Comparison of ENCODE assay signal across 8 cellular contexts in genomic region chr13:30892966-30893365, GRCh38. TPM values are rescaled to one million over a fixed set of nuclear protein-coding genes. Genes with fewer than 3 reads are reported as not detected.
DNase-seq lines count a peak whose midpoint lies in the region; ATAC-seq and TF ChIP-seq lines count a peak whose summit lies in the region.
"Had no signal": no experiment of that assay in that cellular context is flagged by ENCODE, and none has a peak within 500 bp of the region (broad histone marks: within the 10 kb centered on the region; RNA-seq: fewer than 3 reads in every experiment).

No MANE protein-coding gene starts in this region.

- DNase-seq in ELR (ENCODE audit: low read depth) (peak; percentile 49), M059J (ENCODE audit: low read depth) (peak; percentile 19), ecto neural progenitor cell (ENCODE audit: low spot score) (peak; percentile 82), osteoblast (ENCODE audit: insufficient read length, low spot score, missing footprints) (no peak), SIG-M5 (lab: John Stamatoyannopoulos, UW) (no peak)
- DNase-seq in activated effector memory CD4-positive, alpha-beta T cell treated with Interleukin-2 at 50 U/mL for 16 hours = no peak
- DNase-seq: spleen had no signal

- H3K36me3 ChIP-seq in osteoblast (ENCODE audit: insufficient read depth, low read length) = no peaks in the 10 kb centered on the region
- H3K36me3 ChIP-seq: spleen had no signal

- peaks cover 18% of the 10 kb centered on the region for H3K4me1 ChIP-seq in osteoblast (ENCODE audit: insufficient read depth, low read length)
- H3K4me1 ChIP-seq: spleen had no signal

- H3K9me3 Mint-ChIP-seq in stimulated activated memory B cell treated with anti-CD40 and anti-IgM and Interleukin-4, amounts not matched to agents 10 μg/mL and 1 μg/mL and 100 μg/mL, for 72 hours = no peaks in the 10 kb centered on the region

- no peaks in the 10 kb centered on the region for H3K79me2 ChIP-seq in osteoblast (ENCODE audit: insufficient read depth, low read length)

- H2AFZ ChIP-seq in osteoblast (ENCODE audit: low read length) = no peak overlapping the region

- no peak for ATAC-seq in stimulated activated memory B cell treated with anti-CD40 and anti-IgM and Interleukin-4, amounts not matched to agents 10 μg/mL and 1 μg/mL and 100 μg/mL, for 72 hours

- H3K9me3 ChIP-seq in osteoblast (ENCODE audit: low read depth, low read length) = no peaks in the 10 kb centered on the region

- no peaks in the 10 kb centered on the region for H4K20me1 ChIP-seq in osteoblast (ENCODE audit: insufficient read depth, low read length)

- H3K27me3 Mint-ChIP-seq in stimulated activated memory B cell treated with anti-CD40 and anti-IgM and Interleukin-4, amounts not matched to agents 10 μg/mL and 1 μg/mL and 100 μg/mL, for 72 hours = peaks cover 32% of the 10 kb centered on the region

- H3K4me1 Mint-ChIP-seq in stimulated activated memory B cell treated with anti-CD40 and anti-IgM and Interleukin-4, amounts not matched to agents 10 μg/mL and 1 μg/mL and 100 μg/mL, for 72 hours = no peaks in the 10 kb centered on the region

- peak; percentile 70 for TF ChIP-seq CTCF in osteoblast (IDR thresholded peaks at IDR 0.05; ENCODE audit: extremely low read depth, low read depth, low read length)

- H3K27me3 ChIP-seq in osteoblast (ENCODE audit: insufficient read depth, low read length) = no peaks in the 10 kb centered on the region

- H3K27ac ChIP-seq in osteoblast (ENCODE audit: low read depth, low read length) = no peak overlapping the region
- H3K27ac ChIP-seq: spleen had no signal

- H3K4me2 ChIP-seq in osteoblast (ENCODE audit: insufficient read depth, low read length) = no peak overlapping the region

- no peak overlapping the region for H3K4me3 ChIP-seq in osteoblast (ENCODE audit: insufficient read depth, low read length)
- H3K4me3 ChIP-seq: spleen had no signal

- H3K4me3 Mint-ChIP-seq in stimulated activated memory B cell treated with anti-CD40 and anti-IgM and Interleukin-4, amounts not matched to agents 10 μg/mL and 1 μg/mL and 100 μg/mL, for 72 hours = no peak overlapping the region

- H3K27ac Mint-ChIP-seq in stimulated activated memory B cell treated with anti-CD40 and anti-IgM and Interleukin-4, amounts not matched to agents 10 μg/mL and 1 μg/mL and 100 μg/mL, for 72 hours = no peak overlapping the region

- H3K36me3 Mint-ChIP-seq in stimulated activated memory B cell treated with anti-CD40 and anti-IgM and Interleukin-4, amounts not matched to agents 10 μg/mL and 1 μg/mL and 100 μg/mL, for 72 hours = no peaks in the 10 kb centered on the region

RNA-seq across cellular contexts. Expression of gene MEDAG, which starts 13.1 kb away (rescaled TPM):
- total RNA-seq in M059J (2014; rRNA removed; shearing (Covaris generic)) = 0.07 and 0.12 TPM in 2 replicates
- 46.7 and 96.1 TPM in 2 replicates for total RNA-seq in osteoblast

RNA-seq across cellular contexts. Expression of gene TEX26, which starts 39.5 kb away (rescaled TPM):
- total RNA-seq in M059J (2014; rRNA removed; shearing (Covaris generic)) = not detected in 2 replicates
- not detected in 2 replicates for total RNA-seq in osteoblast
- total RNA-seq: spleen had no signal

Comparison
In these comparisons a context has a peak if more than half of its experiments do, and no peak if none do; other contexts are left out.
1. DNase-seq: peak in ELR (single experiment), M059J (single experiment) and ecto neural progenitor cell (single experiment); none in osteoblast (single experiment), SIG-M5 (single experiment) and activated effector memory CD4-positive, alpha-beta T cell treated with Interleukin-2 at 50 U/mL for 16 hours (single experiment).
2. RNA of gene MEDAG, which starts 13.1 kb away (total RNA-seq): 46.7 to 96.1 TPM in osteoblast; 0.07 to 0.12 TPM in M059J; every median in the first group is over 10 times any median in the second.